In the genomic region with DNA sequence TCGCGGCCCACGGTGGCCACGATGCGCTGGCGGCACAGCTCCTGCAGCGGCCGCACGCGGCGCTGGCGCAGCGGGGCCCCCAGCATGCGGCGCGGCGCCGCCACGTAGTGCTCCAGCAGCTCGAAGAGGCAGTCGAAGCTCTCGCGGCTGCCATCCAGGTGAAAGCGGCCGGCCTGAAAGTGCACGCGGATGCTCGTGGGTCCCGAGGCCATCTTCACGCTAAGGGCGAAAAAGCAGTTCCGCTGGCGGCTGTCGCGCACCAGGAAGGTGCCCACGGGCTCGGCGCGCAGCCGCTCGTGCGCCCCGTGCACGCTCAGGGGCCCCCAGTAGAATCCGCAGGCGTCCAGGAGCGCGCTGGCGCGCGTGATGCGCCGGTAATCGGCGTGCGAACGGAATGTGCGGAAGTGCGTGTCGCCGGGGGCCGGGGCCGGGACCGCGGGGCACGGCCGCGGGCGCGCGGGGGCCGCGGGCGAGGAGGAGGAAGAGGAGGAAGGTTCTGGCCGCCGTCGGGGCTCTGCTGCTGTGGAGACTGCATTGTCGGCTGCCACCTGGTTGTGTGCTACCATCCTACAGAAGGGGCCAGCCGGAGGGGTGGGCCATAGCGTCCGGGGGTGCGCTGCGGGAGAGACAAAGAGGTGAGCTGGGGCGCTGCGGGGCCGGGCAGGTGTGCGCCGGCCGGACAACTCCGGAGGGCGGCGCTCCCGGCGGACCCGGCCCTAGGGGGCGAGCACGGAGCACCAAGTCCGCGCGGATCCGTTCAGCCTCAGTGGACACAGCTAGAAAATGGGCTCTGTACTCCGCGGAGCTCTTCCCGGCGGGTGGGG, we compare ENCODE assay signal across 8 cellular contexts. TPM values are rescaled to one million over a fixed set of nuclear protein-coding genes. Genes with fewer than 3 reads are reported as not detected.
DNase-seq lines count a peak whose midpoint lies in the region; ATAC-seq, FAIRE-seq and TF ChIP-seq lines count a peak whose summit lies in the region.

No MANE protein-coding gene starts in this region.

- peaks cover 52 to 76% of the 10 kb centered on the region in 2 donors for H3K4me1 Mint-ChIP-seq in stimulated activated naive B cell treated with anti-CD40 and anti-IgM and Interleukin-4, amounts not matched to agents 10 μg/mL and 1 μg/mL and 100 μg/mL, for 72 hours

- H3K4me2 ChIP-seq in A549 = peak overlapping the region; percentile 100

- no peak for TF ChIP-seq CTCF in A549 (IDR thresholded peaks at IDR 0.05)
- no peak for TF ChIP-seq CTCF in VCaP (conservative IDR thresholded peaks at IDR 0.05)
- TF ChIP-seq CTCF in liver (IDR thresholded peaks at IDR 0.05; ENCODE audit: low read depth, low read length, missing input control) = no peak

- WGBS in A549 (ENCODE audit: missing lambda C conversion rate) = 0% methylated on average over 17 of the region's 105 CpGs
- 12% methylated on average over 105 of the region's 105 CpGs for WGBS in liver

- CTCF ChIA-PET in A549 (lab: Yijun Ruan, JAX) = interaction anchor here (0.6 to 12.3 kb wide), 55 partner anchors 8 to 311 kb away, joined by 3 to 364 read pairs (median 6); a partner anchor contains a TSS

- POLR2A ChIA-PET in A549 (lab: Yijun Ruan, JAX) = interaction anchor here (0.6 to 2.7 kb wide), 36 partner anchors 9 to 562 kb away, joined by 3 to 30 read pairs (median 4); a partner anchor contains a TSS

- H3K9me3 ChIP-seq in A549 (no peaks in the 10 kb centered on the region), liver (ENCODE audit: control insufficient read depth in 4 of 4, low read length in 3 of 4) (no peaks in the 10 kb centered on the region)

- peak overlapping the region; percentile 95 to 96 for H3K4me3 Mint-ChIP-seq in stimulated activated naive B cell treated with anti-CD40 and anti-IgM and Interleukin-4, amounts not matched to agents 10 μg/mL and 1 μg/mL and 100 μg/mL, for 72 hours

- TF ChIP-seq POLR2A in A549 (IDR thresholded peaks at IDR 0.05; ENCODE audit: low read length) = no peak

- no peak for TF ChIP-seq EP300 in A549 (IDR thresholded peaks at IDR 0.05)

- DNase-seq in A549 (ENCODE audit: low read depth in 1 of 2, low spot score in 1 of 2) (peak; percentile 49 to 63), cerebellum (ENCODE audit: low spot score) (peak; percentile 31), foreskin melanocyte (no peak)
- DNase-seq in stimulated activated naive B cell treated with anti-CD40 and anti-IgM and Interleukin-4, amounts not matched to agents 10 μg/mL and 1 μg/mL and 100 μg/mL, for 72 hours = peak; percentile 44

- peak overlapping the region; percentile 96 for H3K27ac Mint-ChIP-seq in stimulated activated naive B cell treated with anti-CD40 and anti-IgM and Interleukin-4, amounts not matched to agents 10 μg/mL and 1 μg/mL and 100 μg/mL, for 72 hours

- no peak for FAIRE-seq in A549 (lab: Jason Lieb, UNC)

- peaks cover 0 to 4% of the 10 kb centered on the region in 2 donors for H3K9me3 Mint-ChIP-seq in stimulated activated naive B cell treated with anti-CD40 and anti-IgM and Interleukin-4, amounts not matched to agents 10 μg/mL and 1 μg/mL and 100 μg/mL, for 72 hours

- TF ChIP-seq RAD21 in A549 (conservative IDR thresholded peaks at IDR 0.05 in 1 of 2, IDR thresholded peaks at IDR 0.05 in 1 of 2) (0 out of 5 replicates have a peak, but pooled peaks of 1 of the 2 experiments have one; percentile 17), liver (IDR thresholded peaks at IDR 0.05) (no peak)

- H3K4me1 ChIP-seq in A549 (0 out of 3 replicates have a peak, but pooled peaks cover 5% of the 10 kb centered on the region), liver (ENCODE audit: control insufficient read depth in 4 of 4, insufficient read depth in 4 of 4, low read length in 3 of 4) (peaks cover 10 to 43% (median 28%) of the 10 kb centered on the region in 4 donors)

- H3K27ac ChIP-seq in A549 (peak overlapping the region; percentile 94 to 95; a peak in 5 of 6 replicates), VCaP (peak overlapping the region; percentile 72), liver (ENCODE audit: low read depth in 1 of 2, low read length in 2 of 2) (peak overlapping the region; percentile 63 to 80)

- peak overlapping the region; percentile 81 for H3K4me3 ChIP-seq in A549
- H3K4me3 ChIP-seq in liver (ENCODE audit: low read depth in 1 of 3, low read length in 3 of 3) = peak overlapping the region; percentile 62 to 76 (median 67)

- peaks cover 41 to 56% of the 10 kb centered on the region in 2 donors for H3K36me3 Mint-ChIP-seq in stimulated activated naive B cell treated with anti-CD40 and anti-IgM and Interleukin-4, amounts not matched to agents 10 μg/mL and 1 μg/mL and 100 μg/mL, for 72 hours

- no peaks in the 10 kb centered on the region for H3K27me3 Mint-ChIP-seq in stimulated activated naive B cell treated with anti-CD40 and anti-IgM and Interleukin-4, amounts not matched to agents 10 μg/mL and 1 μg/mL and 100 μg/mL, for 72 hours

- ATAC-seq in A549 (peak; percentile 28 to 31), GM18498 (IDR thresholded peaks at IDR 0.05; ENCODE audit: unreplicated experiment) (peak; percentile 1), HG03571 (IDR thresholded peaks at IDR 0.05; ENCODE audit: unreplicated experiment) (peak; percentile 3)
- ATAC-seq in stimulated activated naive B cell treated with anti-CD40 and anti-IgM and Interleukin-4, amounts not matched to agents 10 μg/mL and 1 μg/mL and 100 μg/mL, for 72 hours (replicated peaks) = no peak

- no peaks in the 10 kb centered on the region for H3K27me3 ChIP-seq in liver (ENCODE audit: control insufficient read depth in 4 of 4, insufficient read depth in 4 of 4, low read length in 3 of 4)

- peak overlapping the region in 1 of 2 donors; percentile 42 for H3K9ac ChIP-seq in liver (ENCODE audit: low read depth in 1 of 2, low read length in 2 of 2)

- H3K36me3 ChIP-seq in liver (ENCODE audit: control insufficient read depth in 4 of 4, insufficient read depth in 3 of 4, low read depth in 1 of 4, low read length in 3 of 4) = peaks cover 0 to 1% (median 0%) of the 10 kb centered on the region in 4 donors

TF ChIP-seq in A549, 52 proteins besides CTCF, POLR2A, EP300 and RAD21 (continues in another document):
- TF ChIP-seq HDAC2 (IDR thresholded peaks at IDR 0.05) = no peak
- TF ChIP-seq, protein P1, sequence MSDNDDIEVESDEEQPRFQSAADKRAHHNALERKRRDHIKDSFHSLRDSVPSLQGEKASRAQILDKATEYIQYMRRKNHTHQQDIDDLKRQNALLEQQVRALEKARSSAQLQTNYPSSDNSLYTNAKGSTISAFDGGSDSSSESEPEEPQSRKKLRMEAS (IDR thresholded peaks at IDR 0.05) = peak; percentile 96

TF ChIP-seq in liver, 16 proteins besides CTCF, POLR2A, EP300 and RAD21:
- TF ChIP-seq GABPA (IDR thresholded peaks at IDR 0.05 in 1 of 2, conservative IDR thresholded peaks at IDR 0.05 in 1 of 2) (no peak), JUND (IDR thresholded peaks at IDR 0.05) (no peak)

RNA-seq across cellular contexts. Expression of a gene that starts 0.9 kb away (rescaled TPM):
- 0.15 and 0.16 TPM in 2 replicates for polyA plus RNA-seq in A549 (2011; rRNA removed)
- polyA plus RNA-seq in A549 (2012; cell fraction: cytosol; rRNA removed) = 0.52 and 1.1 TPM in 2 replicates
- 1.3 and 1.8 TPM in 2 replicates for polyA plus RNA-seq in A549 (2012; cell fraction: nucleus; rRNA removed)
- 0.26 to 0.56 TPM (median 0.32 TPM) in 3 replicates for polyA plus RNA-seq in A549 (2017; fragmentation: RNase III; extraction: RNeasy Plus Mini Kit Qiagen cat#74134 plus additional on column Dnase treatment)
- polyA minus RNA-seq in A549 (2011; rRNA and poly(A)+ RNA removed) = 0.74 and 0.92 TPM in 2 replicates
- 3.2 TPM for total RNA-seq in cerebellum
- 10 to 100 TPM in 1 of 2 donors, 1 to 10 TPM in 1; 1.8 to 10.9 TPM for total RNA-seq in liver
- polyA plus RNA-seq in liver = 1 to 10 TPM; 2.2 to 2.5 TPM

RNA-seq across cellular contexts. Expression of a gene that starts 14.0 kb away (rescaled TPM):
- polyA plus RNA-seq in A549 (2011; rRNA removed) (not detected in 2 replicates), A549 (2017; fragmentation: RNase III; extraction: RNeasy Plus Mini Kit Qiagen cat#74134 plus additional on column Dnase treatment) (not detected in 3 replicates), liver (not detected)
- not detected in 2 replicates for polyA plus RNA-seq in A549 (2012; cell fraction: cytosol; rRNA removed)
- polyA plus RNA-seq in A549 (2012; cell fraction: nucleus; rRNA removed) = not detected in 2 replicates
- polyA minus RNA-seq in A549 (2011; rRNA and poly(A)+ RNA removed) = not detected in 2 replicates
- total RNA-seq in cerebellum (not detected), liver (not detected)

RNA-seq across cellular contexts. Expression of a gene that starts 18.3 kb away (rescaled TPM):
- polyA plus RNA-seq in A549 (2011; rRNA removed) (not detected in 2 replicates), A549 (2017; fragmentation: RNase III; extraction: RNeasy Plus Mini Kit Qiagen cat#74134 plus additional on column Dnase treatment) (not detected in 3 replicates), liver (not detected)
- polyA plus RNA-seq in A549 (2012; cell fraction: cytosol; rRNA removed) = not detected in 2 replicates
- not detected in 2 replicates for polyA plus RNA-seq in A549 (2012; cell fraction: nucleus; rRNA removed)
- not detected in 2 replicates for polyA minus RNA-seq in A549 (2011; rRNA and poly(A)+ RNA removed)
- total RNA-seq in cerebellum (not detected), liver (not detected)

RNA-seq across cellular contexts. Expression of a gene that starts 21.2 kb away (rescaled TPM):
- polyA plus RNA-seq in A549 (2011; rRNA removed) (not detected in 2 replicates), A549 (2017; fragmentation: RNase III; extraction: RNeasy Plus Mini Kit Qiagen cat#74134 plus additional on column Dnase treatment) (not detected in 3 replicates), liver (not detected)
- polyA plus RNA-seq in A549 (2012; cell fraction: cytosol; rRNA removed) = not detected in 2 replicates
- polyA plus RNA-seq in A549 (2012; cell fraction: nucleus; rRNA removed) = not detected in 2 replicates
- polyA minus RNA-seq in A549 (2011; rRNA and poly(A)+ RNA removed) = not detected in 2 replicates
- total RNA-seq in cerebellum (not detected), liver (not detected)

RNA-seq across cellular contexts. Expression of a gene that starts 26.0 kb away (rescaled TPM):
- polyA plus RNA-seq in A549 (2011; rRNA removed) (not detected in 2 replicates), A549 (2017; fragmentation: RNase III; extraction: RNeasy Plus Mini Kit Qiagen cat#74134 plus additional on column Dnase treatment) (not detected in 3 replicates), liver (not detected)
- polyA plus RNA-seq in A549 (2012; cell fraction: cytosol; rRNA removed) = not detected in 2 replicates
- polyA plus RNA-seq in A549 (2012; cell fraction: nucleus; rRNA removed) = not detected in 2 replicates
- not detected in 2 replicates for polyA minus RNA-seq in A549 (2011; rRNA and poly(A)+ RNA removed)
- total RNA-seq in cerebellum (not detected), liver (not detected)

Comparison
In these comparisons a context has a peak if more than half of its experiments do, and no peak if none do; other contexts are left out.
1. ATAC-seq: peak in A549 (2 of 2), GM18498 (single experiment) and HG03571 (single experiment); none in stimulated activated naive B cell treated with anti-CD40 and anti-IgM and Interleukin-4, amounts not matched to agents 10 μg/mL and 1 μg/mL and 100 μg/mL, for 72 hours (0 of 2).
2. Peak in every context shown above with its lines, with median percentiles within 50 percentile points of each other: H3K27ac ChIP-seq.